ENCODE assay signal across 8 cellular contexts in genomic region chr4:183097251-183098079, GRCh38. TPM values are rescaled to one million over a fixed set of nuclear protein-coding genes. Genes with fewer than 3 reads are reported as not detected.
A peak's percentile ranks its signal among the peaks of the same experiment; 100 is the strongest.
DNase-seq lines count a peak whose midpoint lies in the region; ATAC-seq and TF ChIP-seq lines count a peak whose summit lies in the region.

No MANE protein-coding gene starts in this region.

- H3K4me1 ChIP-seq in breast epithelium: peaks cover 0 to 7% of the 10 kb centered on the region in 2 donors

- TF ChIP-seq CTCF in RWPE1 (conservative IDR thresholded peaks at IDR 0.05; ENCODE audit: low read depth) (no peak), breast epithelium (IDR thresholded peaks at IDR 0.05) (no peak)

- no peak for TF ChIP-seq POLR2A in breast epithelium (IDR thresholded peaks at IDR 0.05)

- H3K27ac ChIP-seq in RWPE1 (peak overlapping the region; percentile 95), breast epithelium (peak overlapping the region; percentile 96 to 99), substantia nigra (ENCODE audit: low read depth, low read length, poor library complexity, severe bottlenecking) (peak overlapping the region; percentile 59)

- POLR2A ChIA-PET in RWPE1 (lab: Yijun Ruan, JAX; ENCODE audit: low non-redundant PET): no interaction called here

- no peaks in the 10 kb centered on the region for H3K36me3 ChIP-seq in breast epithelium

- DNase-seq in RWPE1 (ENCODE audit: low spot score) (no peak), breast epithelium (ENCODE audit: low spot score in 2 of 2) (no peak), left lobe of liver (ENCODE audit: low spot score) (peak; percentile 52), substantia nigra (lab: John Stamatoyannopoulos, UW) (peak in 9 of 49 donors; percentile 5 to 41 (median 15)), NCI-H128 (lab: John Stamatoyannopoulos, UW; ENCODE audit: unreplicated experiment) (no peak), AML-193 (lab: John Stamatoyannopoulos, UW) (no peak)

- no peaks in the 10 kb centered on the region for H3K9me3 ChIP-seq in breast epithelium

- intact Hi-C loops in breast epithelium (cut with DNase I; ENCODE audit: low total_unique reads): no loop called here

- CTCF ChIA-PET in RWPE1 (lab: Yijun Ruan, JAX): interaction anchor here (0.5 to 1.1 kb wide), 4 partner anchors 111 to 550 kb away, joined by 3 to 4 read pairs (median 4); no protein-coding TSS in a partner anchor

- ATAC-seq in left lobe of liver: peak; percentile 3
- no peak for ATAC-seq in GM18907 (IDR thresholded peaks at IDR 0.05; ENCODE audit: unreplicated experiment)
- ATAC-seq in GM18517 (IDR thresholded peaks at IDR 0.05; ENCODE audit: unreplicated experiment): no peak

- no peaks in the 10 kb centered on the region for H3K27me3 ChIP-seq in breast epithelium

- peak overlapping the region; percentile 83 to 89 (median 85) for H3K4me3 ChIP-seq in breast epithelium

RNA-seq across cellular contexts. Expression of gene WWC2, which starts 1.6 kb away (rescaled TPM):
- total RNA-seq in breast epithelium: 10 to 100 TPM; 37.4 to 40.4 (median 40.3) TPM
- total RNA-seq in left lobe of liver: 43.2 TPM
